In genomic region chr9:115193777-115194176, GRCh38 we compare ENCODE assay signal across 24 cellular contexts.
"Had no signal": no experiment of that assay in that cellular context is flagged by ENCODE, and none has a peak within 500 bp of the region (broad histone marks: within the 10 kb centered on the region; RNA-seq: fewer than 3 reads in every experiment).

No MANE protein-coding gene starts in this region.

- FAIRE-seq: frontal cortex, kidney had no signal

- ATAC-seq: left lobe of liver; naive thymus-derived CD8-positive, alpha-beta T cell; psoas muscle; right cardiac atrium; stimulated activated memory B cell treated with anti-CD40 and anti-IgM and Interleukin-4, amounts not matched to agents 10 μg/mL and 1 μg/mL and 100 μg/mL, for 72 hours; stimulated activated naive CD8-positive, alpha-beta T cell treated with anti-CD3 and anti-CD28 coated beads, Interleukin-15, Interleukin-2, amounts not matched to agents 100 U/mL and 50 U/mL, for 24 hours had no signal

- H3K4me1 ChIP-seq: psoas muscle, testis had no signal

- H3K27me3 ChIP-seq: ovary, spleen, testis, tibial nerve, upper lobe of left lung, vagina had no signal

- H3K36me3 ChIP-seq: ovary, spleen, tibial nerve, upper lobe of left lung, vagina had no signal

- H3K27ac ChIP-seq: ovary, psoas muscle, testis, tibial nerve, upper lobe of left lung, vagina had no signal

- H3K9me3 ChIP-seq: ovary, testis, upper lobe of left lung, vagina had no signal

- DNase-seq: cortex of kidney; hypothalamus; kidney; mesenchymal stem cell; naive thymus-derived CD8-positive, alpha-beta T cell; nephron progenitor cell; occipital lobe; ovary; posterior cingulate gyrus; psoas muscle; right cardiac atrium; spleen; stimulated activated CD4-positive, alpha-beta T cell treated with anti-CD3 and anti-CD28 coated beads, Interleukin-4, amount 100 ng/mL, for 4 hours; stimulated activated naive CD8-positive, alpha-beta T cell treated with anti-CD3 and anti-CD28 coated beads, Interleukin-15, Interleukin-2, amounts not matched to agents 100 U/mL and 50 U/mL, for 24 hours; substantia nigra; testis; upper lobe of left lung had no signal

- H3K4me3 ChIP-seq: lung, ovary, psoas muscle, skin epidermis, spleen, testis, tibial nerve, upper lobe of left lung, vagina had no signal
